18 cellular contexts compared by ENCODE assay signal in genomic region chr11:135001581-135001980, GRCh38.
"Had no signal": no experiment of that assay in that cellular context is flagged by ENCODE, and none has a peak within 500 bp of the region (broad histone marks: within the 10 kb centered on the region; RNA-seq: fewer than 3 reads in every experiment).

No MANE protein-coding gene starts in this region.

- H3K27me3 ChIP-seq: MG63 had no signal

- DNase-seq: IMR-90, Karpas-422, KG1, MG63, NCI-H1092, NCI-H1417 treated with DMSO at 0.1 percent for 48 hours, NCI-H146, NCI-H1694 treated with DMSO at 0.1 percent for 48 hours, NCI-H1930, NCI-H2081, NCI-H2107, NCI-H2227 treated with DMSO at 0.1 percent for 48 hours, NCI-H524, NCI-H526 treated with DMSO at 0.1 percent for 48 hours, NCI-H748 treated with DMSO at 0.1 percent for 48 hours, PC-3, SHP77 had no signal

- H3K36me3 ChIP-seq: MG63 had no signal

- H3K9me3 ChIP-seq: MG63 had no signal

- H3K4me3 ChIP-seq: MG63 had no signal

- H3K27ac ChIP-seq: RWPE1 had no signal
